In the genomic region with DNA sequence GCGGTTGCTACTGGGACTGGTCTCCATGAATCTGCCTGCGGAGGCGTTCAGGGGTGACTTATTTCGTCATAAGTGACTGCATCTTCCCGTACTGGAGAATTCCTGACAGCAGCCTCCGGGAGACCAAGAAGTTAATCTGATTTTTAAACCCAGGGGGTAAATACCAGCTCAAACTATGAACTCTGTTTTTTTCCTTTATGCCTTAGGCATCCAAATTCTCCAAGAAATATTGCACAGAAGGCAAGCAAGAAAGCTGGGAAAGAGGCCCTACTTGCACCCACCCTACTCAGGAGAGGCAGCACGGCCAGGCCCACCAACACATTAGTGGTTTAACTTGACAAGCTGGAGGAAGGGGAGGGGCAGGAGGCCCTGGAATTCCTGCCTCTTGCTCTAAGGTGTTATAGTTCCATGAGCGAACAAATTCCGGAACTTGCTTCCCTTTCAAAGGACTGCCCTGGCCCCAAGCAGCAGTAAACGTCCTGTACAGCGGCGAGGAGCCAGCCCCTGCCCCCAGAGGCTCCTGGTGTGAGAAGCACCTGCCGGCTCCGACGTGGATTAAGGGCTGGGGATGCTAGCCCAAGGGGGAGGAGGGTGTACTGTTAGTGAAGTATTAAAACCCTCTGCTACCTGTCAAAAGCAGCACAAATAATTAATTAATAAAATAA, we compare ENCODE assay signal across 16 cellular contexts.
DNase-seq lines count a peak whose midpoint lies in the region; TF ChIP-seq lines count a peak whose summit lies in the region.
"Had no signal": no experiment of that assay in that cellular context is flagged by ENCODE, and none has a peak within 500 bp of the region (broad histone marks: within the 10 kb centered on the region; RNA-seq: fewer than 3 reads in every experiment).

No MANE protein-coding gene starts in this region.

- H3K27ac ChIP-seq in BLaER1 treated with 17β-estradiol and CSF1 and Interleukin-3, amounts not matched to agents 10 nM and 100 nM = no peak overlapping the region
- H3K27ac ChIP-seq in WERI-Rb-1 (no peak overlapping the region), neural progenitor cell (no peak overlapping the region)

- peak overlapping the region in 6 of 11 experiments; percentile 0 to 49 (median 7); a peak in 6 of 22 replicates for H3K4me2 ChIP-seq in BLaER1 treated with 17β-estradiol and CSF1 and Interleukin-3, amounts not matched to agents 10 nM and 100 nM
- H3K4me2 ChIP-seq in neural progenitor cell = no peak overlapping the region

- H3K4me3 Mint-ChIP-seq in glutamatergic neuron (ENCODE audit: unreplicated experiment) (no peak overlapping the region), neural progenitor cell (no peak overlapping the region)
- H3K4me3 Mint-ChIP-seq: B cell had no signal

- H3K9me3 Mint-ChIP-seq in glutamatergic neuron (ENCODE audit: unreplicated experiment) (peaks cover 77% of the 10 kb centered on the region), neural progenitor cell (peaks cover 4% of the 10 kb centered on the region)
- H3K9me3 Mint-ChIP-seq: CD4-positive, alpha-beta memory T cell had no signal

- H3K36me3 ChIP-seq in BLaER1 treated with 17β-estradiol and CSF1 and Interleukin-3, amounts not matched to agents 10 nM and 100 nM = peaks cover 0 to 34% (median 0%) of the 10 kb centered on the region in 11 experiments; a peak in 3 of 22 replicates
- H3K36me3 ChIP-seq in WERI-Rb-1 = peaks cover 5% of the 10 kb centered on the region
- H3K36me3 ChIP-seq in neural progenitor cell = no peaks in the 10 kb centered on the region

- TF ChIP-seq CTCF in WERI-Rb-1 (IDR thresholded peaks at IDR 0.05; ENCODE audit: low read depth, low read length) (no peak), glutamatergic neuron (IDR thresholded peaks at IDR 0.05; ENCODE audit: partially characterized antibody, unreplicated experiment) (no peak), neural progenitor cell (IDR thresholded peaks at IDR 0.05) (no peak)

- no peak overlapping the region for H3K4me3 ChIP-seq in BLaER1 treated with 17β-estradiol and CSF1 and Interleukin-3, amounts not matched to agents 10 nM and 100 nM
- H3K4me3 ChIP-seq in WERI-Rb-1 (ENCODE audit: low read depth, low read length) (no peak overlapping the region), neural progenitor cell (no peak overlapping the region)
- H3K4me3 ChIP-seq: K562 had no signal

- no peaks in the 10 kb centered on the region for H3K79me2 ChIP-seq in neural progenitor cell (ENCODE audit: low read depth)

- H4K20me1 ChIP-seq in BLaER1 treated with 17β-estradiol and CSF1 and Interleukin-3, amounts not matched to agents 10 nM and 100 nM = peaks cover 0 to 41% (median 0%) of the 10 kb centered on the region in 11 experiments; a peak in 8 of 22 replicates
- H4K20me1 ChIP-seq in neural progenitor cell (ENCODE audit: low read depth) = peaks cover 16% of the 10 kb centered on the region

- H3K9me3 ChIP-seq in BLaER1 treated with 17β-estradiol and CSF1 and Interleukin-3, amounts not matched to agents 10 nM and 100 nM (replicated peaks in 1 of 11) = no peaks in the 10 kb centered on the region
- H3K9me3 ChIP-seq in WERI-Rb-1 (ENCODE audit: severe bottlenecking) (no peaks in the 10 kb centered on the region), neural progenitor cell (ENCODE audit: low read depth) (no peaks in the 10 kb centered on the region)

- DNase-seq in WERI-Rb-1 (peak; percentile 51), glutamatergic neuron (no peak), neural progenitor cell (ENCODE audit: low spot score) (no peak), amygdala (lab: John Stamatoyannopoulos, UW) (no peak), MV-4-11 (lab: John Stamatoyannopoulos, UW) (no peak), AML-193 (lab: John Stamatoyannopoulos, UW) (no peak)
- DNase-seq in stimulated activated naive CD4-positive, alpha-beta T cell treated with Interleukin-2 at 50 U/mL for 16 hours (lab: John Stamatoyannopoulos, UW) = no peak
- DNase-seq: HFFc6; NCI-H1694; NCI-H2107; NCI-H226; NK-92 treated with Interleukin-12 subunit alpha and Interleukin-12 subunit beta, amount 100 ng/mL, for 24 hours had no signal

- H3K4me1 ChIP-seq in BLaER1 treated with 17β-estradiol and CSF1 and Interleukin-3, amounts not matched to agents 10 nM and 100 nM = peaks cover 24 to 44% (median 32%) of the 10 kb centered on the region in 10 experiments
- peaks cover 14% of the 10 kb centered on the region for H3K4me1 ChIP-seq in neural progenitor cell

- H3K27me3 ChIP-seq in BLaER1 treated with 17β-estradiol and CSF1 and Interleukin-3, amounts not matched to agents 10 nM and 100 nM = peaks cover 0 to 6% (median 0%) of the 10 kb centered on the region in 11 experiments; a peak in 3 of 22 replicates
- H3K27me3 ChIP-seq in WERI-Rb-1 (ENCODE audit: insufficient read depth, low read depth, severe bottlenecking) (no peaks in the 10 kb centered on the region), neural progenitor cell (no peaks in the 10 kb centered on the region)

- peaks cover 5% of the 10 kb centered on the region for H3K36me3 Mint-ChIP-seq in glutamatergic neuron (ENCODE audit: unreplicated experiment)
- H3K36me3 Mint-ChIP-seq in neural progenitor cell = peaks cover 3% of the 10 kb centered on the region

- H3K27me3 Mint-ChIP-seq in glutamatergic neuron (ENCODE audit: unreplicated experiment) (peaks cover 59% of the 10 kb centered on the region), neural progenitor cell (ENCODE audit: insufficient read depth, low read depth) (peaks cover 16% of the 10 kb centered on the region)
- H3K27me3 Mint-ChIP-seq: B cell; CD4-positive, alpha-beta memory T cell had no signal

- H2AFZ ChIP-seq in neural progenitor cell (replicated peaks) = no peak overlapping the region

- H3K4me1 Mint-ChIP-seq in glutamatergic neuron (ENCODE audit: low read depth, unreplicated experiment) = peaks cover 41% of the 10 kb centered on the region
- H3K4me1 Mint-ChIP-seq in neural progenitor cell = peaks cover 31% of the 10 kb centered on the region

- H3F3A ChIP-seq in neural progenitor cell (ENCODE audit: low read depth) = peaks cover 11% of the 10 kb centered on the region

- peak overlapping the region; percentile 33 for H3K27ac Mint-ChIP-seq in glutamatergic neuron (ENCODE audit: unreplicated experiment)
- H3K27ac Mint-ChIP-seq in neural progenitor cell = peak overlapping the region; percentile 46
- H3K27ac Mint-ChIP-seq: B cell had no signal

- H3K9ac ChIP-seq in BLaER1 treated with 17β-estradiol and CSF1 and Interleukin-3, amounts not matched to agents 10 nM and 100 nM = no peak overlapping the region
- no peak overlapping the region for H3K9ac ChIP-seq in neural progenitor cell
